Comparison of ENCODE assay signal across 23 cellular contexts in genomic region chr11:130906616-130907015, GRCh38. TPM values are rescaled to one million over a fixed set of nuclear protein-coding genes. Genes with fewer than 3 reads are reported as not detected.
DNase-seq lines count a peak whose midpoint lies in the region; ATAC-seq, FAIRE-seq and TF ChIP-seq lines count a peak whose summit lies in the region.
"Had no signal": no experiment of that assay in that cellular context is flagged by ENCODE, and none has a peak within 500 bp of the region (broad histone marks: within the 10 kb centered on the region; RNA-seq: fewer than 3 reads in every experiment).

No MANE protein-coding gene starts in this region.

- no peak for TF ChIP-seq POLR2A in endothelial cell of umbilical vein (IDR thresholded peaks at IDR 0.05; ENCODE audit: low read depth, low read length)

- H3K27ac Mint-ChIP-seq in activated T-helper 17 cell treated with anti-CD3 and anti-CD28 coated beads, Interleukin-2, amount 50 U/mL, for 72 hours: peak overlapping the region; percentile 36
- H3K27ac Mint-ChIP-seq: GM23338 had no signal

- FAIRE-seq in endothelial cell of umbilical vein (lab: Jason Lieb, UNC): no peak
- FAIRE-seq: A204.1, GM12878, GM19239, H54 had no signal

- H3K36me3 ChIP-seq in endothelial cell of umbilical vein (ENCODE audit: control insufficient read depth in 2 of 2, extremely low read depth in 1 of 2, insufficient read depth in 2 of 2, low read length in 2 of 2) (peaks cover 25 to 36% of the 10 kb centered on the region in 2 experiments), tibial artery (peaks cover 79 to 94% (median 85%) of the 10 kb centered on the region in 3 donors)

- H3K27me3 ChIP-seq in endothelial cell of umbilical vein (ENCODE audit: control insufficient read depth in 2 of 2, insufficient read depth in 2 of 2, low read length in 2 of 2): no peaks in the 10 kb centered on the region
- H3K27me3 ChIP-seq in tibial artery: no peaks in the 10 kb centered on the region
- H3K27me3 ChIP-seq: BE2C had no signal

- H4K20me1 ChIP-seq in endothelial cell of umbilical vein (replicated peaks; ENCODE audit: control insufficient read depth, extremely low read depth, insufficient read depth, low read length): no peaks in the 10 kb centered on the region

- DNase-seq in endothelial cell of umbilical vein (ENCODE audit: low read depth, low spot score) (peak; percentile 62), tibial artery (no peak), SW480 (ENCODE audit: low spot score) (no peak)
- DNase-seq in effector CD4-positive, alpha-beta T cell: no peak
- DNase-seq: ACHN; BE2C; C1 segment of cervical spinal cord; CD4-positive, CD25-positive, alpha-beta regulatory T cell; CD8-positive, alpha-beta memory T cell; COR-L47; DMS 273 treated with DMSO at 0.1 percent for 48 hours; DMS53; DND-41; EL; HCEC 1CT had no signal

- H3K27me3 Mint-ChIP-seq in activated T-helper 17 cell treated with anti-CD3 and anti-CD28 coated beads, Interleukin-2, amount 50 U/mL, for 72 hours: no peaks in the 10 kb centered on the region
- H3K27me3 Mint-ChIP-seq: CD4-positive, CD25-positive, alpha-beta regulatory T cell; CD8-positive, alpha-beta memory T cell had no signal

- ATAC-seq in activated T-helper 17 cell treated with anti-CD3 and anti-CD28 coated beads, Interleukin-2, amount 50 U/mL, for 72 hours (replicated peaks): no peak
- ATAC-seq: GM12878, GM23338 had no signal

- H3K9me3 ChIP-seq in endothelial cell of umbilical vein (replicated peaks; ENCODE audit: control insufficient read depth, insufficient read depth, low read length) (no peaks in the 10 kb centered on the region), tibial artery (no peaks in the 10 kb centered on the region)
- H3K9me3 ChIP-seq: BE2C had no signal

- H3K4me3 ChIP-seq in endothelial cell of umbilical vein (replicated peaks in 1 of 3; ENCODE audit: insufficient read depth in 1 of 3, low read depth in 1 of 3, low read length in 3 of 3) (no peak overlapping the region), tibial artery (no peak overlapping the region)
- H3K4me3 ChIP-seq: GM12878, GM23338 had no signal

- H3K27ac ChIP-seq in VCaP (peak overlapping the region; percentile 35; the same call in 1 of the 2 replicates), endothelial cell of umbilical vein (ENCODE audit: insufficient read depth, low read depth, low read length) (no peak overlapping the region), tibial artery (peak overlapping the region; percentile 76 to 77)
- H3K27ac ChIP-seq: HL-60 had no signal

- intact Hi-C loops in endothelial cell of umbilical vein (cut with micrococcal nuclease): loop anchor here (5.0 kb wide), 1 partner anchor 841 kb away; no protein-coding TSS in a partner anchor
- intact Hi-C loops in tibial artery (cut with DNase I; ENCODE audit: low total_unique reads): no loop called here

- peaks cover 2% of the 10 kb centered on the region for H3K79me2 ChIP-seq in endothelial cell of umbilical vein (ENCODE audit: control insufficient read depth, insufficient read depth, low read length)

- H3K4me1 ChIP-seq in endothelial cell of umbilical vein (ENCODE audit: control insufficient read depth, extremely low read depth, insufficient read depth, low read length): peaks cover 49% of the 10 kb centered on the region
- peaks cover 0 to 44% (median 26%) of the 10 kb centered on the region in 4 donors for H3K4me1 ChIP-seq in tibial artery
- H3K4me1 ChIP-seq: BE2C had no signal

- H3K4me3 Mint-ChIP-seq in activated T-helper 17 cell treated with anti-CD3 and anti-CD28 coated beads, Interleukin-2, amount 50 U/mL, for 72 hours: no peak overlapping the region
- H3K4me3 Mint-ChIP-seq: CD4-positive, CD25-positive, alpha-beta regulatory T cell; CD8-positive, alpha-beta memory T cell; GM23338 had no signal

- no peaks in the 10 kb centered on the region for H3K9me1 ChIP-seq in endothelial cell of umbilical vein (replicated peaks; ENCODE audit: control insufficient read depth, extremely low read depth, insufficient read depth, low read length)

- H3K4me2 ChIP-seq in endothelial cell of umbilical vein (ENCODE audit: insufficient read depth, low read length): no peak overlapping the region
- H3K4me2 ChIP-seq: GM23338 had no signal

- POLR2A ChIA-PET in endothelial cell of umbilical vein (lab: Charles Lee): interaction anchor here (0.8 to 1.1 kb wide), 2 partner anchors 9 to 10 kb away, joined by 4 read pairs; partner anchors contain the start of gene SNX19

- H3K36me3 Mint-ChIP-seq in activated T-helper 17 cell treated with anti-CD3 and anti-CD28 coated beads, Interleukin-2, amount 50 U/mL, for 72 hours (ENCODE audit: low read depth): no peaks in the 10 kb centered on the region

- TF ChIP-seq CTCF in VCaP (conservative IDR thresholded peaks at IDR 0.05): no peak
- no peak for TF ChIP-seq CTCF in endothelial cell of umbilical vein (IDR thresholded peaks at IDR 0.05; ENCODE audit: extremely low read depth in 1 of 2, insufficient read depth in 1 of 2, low read depth in 1 of 2, low read length in 2 of 2)
- no peak for TF ChIP-seq CTCF in tibial artery (IDR thresholded peaks at IDR 0.05)

- BruUV-seq in endothelial cell of umbilical vein (replicated peaks; lab: Mats Ljungman, UMichigan): no TSS peak

- H3K4me1 Mint-ChIP-seq in activated T-helper 17 cell treated with anti-CD3 and anti-CD28 coated beads, Interleukin-2, amount 50 U/mL, for 72 hours: peaks cover 15% of the 10 kb centered on the region
- H3K4me1 Mint-ChIP-seq: GM23338 had no signal

- H3K9me3 Mint-ChIP-seq in activated T-helper 17 cell treated with anti-CD3 and anti-CD28 coated beads, Interleukin-2, amount 50 U/mL, for 72 hours: no peaks in the 10 kb centered on the region
- H3K9me3 Mint-ChIP-seq: GM23338 had no signal

- H2AFZ ChIP-seq in endothelial cell of umbilical vein (ENCODE audit: low read depth, low read length): no peak overlapping the region
- H2AFZ ChIP-seq: GM23338 had no signal

- CTCF ChIA-PET in endothelial cell of umbilical vein (lab: Charles Lee): interaction anchor here (1.1 to 2.0 kb wide), 3 partner anchors 9 to 476 kb away, joined by 3 to 14 read pairs (median 7); partner anchors contain the start of gene SNX19

- dilution Hi-C loops in endothelial cell of umbilical vein (cut with MboI; ENCODE audit: extremely low pct_ligation_motif_present, low sequenced_read_pairs): no loop called here

- no peak overlapping the region for H3K9ac ChIP-seq in endothelial cell of umbilical vein (replicated peaks; ENCODE audit: extremely low read depth, insufficient read depth, low read length)

TF ChIP-seq in endothelial cell of umbilical vein, 7 proteins besides CTCF, POLR2A, EP300 and RAD21:
- TF ChIP-seq POLR2AphosphoS5 (IDR thresholded peaks at IDR 0.05; ENCODE audit: insufficient read depth, low read depth, low read length): no peak
- no peak for TF ChIP-seq FOS (IDR thresholded peaks at IDR 0.05; ENCODE audit: borderline replicate concordance, insufficient read depth, low read length)
- no peak for TF ChIP-seq JUN (IDR thresholded peaks at IDR 0.05; ENCODE audit: borderline replicate concordance, insufficient read depth, insufficient read length, low read depth)
- TF ChIP-seq, protein P1, sequence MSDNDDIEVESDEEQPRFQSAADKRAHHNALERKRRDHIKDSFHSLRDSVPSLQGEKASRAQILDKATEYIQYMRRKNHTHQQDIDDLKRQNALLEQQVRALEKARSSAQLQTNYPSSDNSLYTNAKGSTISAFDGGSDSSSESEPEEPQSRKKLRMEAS (IDR thresholded peaks at IDR 0.05; ENCODE audit: insufficient read depth, insufficient read length): no peak
- no peak for TF ChIP-seq GATA2 (IDR thresholded peaks at IDR 0.05; ENCODE audit: insufficient read depth, insufficient read length, low read depth, low read length)
- TF ChIP-seq MYC (IDR thresholded peaks at IDR 0.05; ENCODE audit: low read depth, low read length): no peak
- no peak for TF ChIP-seq EZH2 (IDR thresholded peaks at IDR 0.05; ENCODE audit: borderline replicate concordance, low read depth, low read length, severe bottlenecking)

RNA-seq across cellular contexts. Expression of gene SNX19, which starts 9.7 kb away (rescaled TPM):
- total RNA-seq in activated T-helper 17 cell treated with anti-CD3 and anti-CD28 coated beads, Interleukin-2, amount 50 U/mL, for 72 hours: 10 to 100 TPM; 16.4 to 33.8 TPM
- total RNA-seq in endothelial cell of umbilical vein: 44.3 and 49.8 TPM in 2 replicates
- polyA plus RNA-seq in endothelial cell of umbilical vein: 36.0 and 37.4 TPM in 2 replicates
- polyA plus RNA-seq in endothelial cell of umbilical vein (2011; cell fraction: cytosol; rRNA removed): 20.5 and 27.7 TPM in 2 replicates
- polyA plus RNA-seq in endothelial cell of umbilical vein (2011; cell fraction: nucleus; rRNA removed): 70.0 and 83.4 TPM in 2 replicates
- 36.2 and 38.4 TPM in 2 replicates for polyA plus RNA-seq in endothelial cell of umbilical vein (2012)
- polyA minus RNA-seq in endothelial cell of umbilical vein: 135 and 143 TPM in 2 replicates
- polyA minus RNA-seq in endothelial cell of umbilical vein (2011; cell fraction: cytosol; rRNA and poly(A)+ RNA removed): 8.5 TPM
- 148 and 169 TPM in 2 replicates for polyA minus RNA-seq in endothelial cell of umbilical vein (2011; cell fraction: nucleus; rRNA and poly(A)+ RNA removed)
